ENCODE assay signal across 15 cellular contexts in genomic region chr3:167872032-167872431, GRCh38.
DNase-seq lines count a peak whose midpoint lies in the region; ATAC-seq and TF ChIP-seq lines count a peak whose summit lies in the region.
"Had no signal": no experiment of that assay in that cellular context is flagged by ENCODE, and none has a peak within 500 bp of the region (broad histone marks: within the 10 kb centered on the region; RNA-seq: fewer than 3 reads in every experiment).

No MANE protein-coding gene starts in this region.

- H3K4me1 ChIP-seq in left ventricle myocardium inferior (peaks cover 76% of the 10 kb centered on the region), neural progenitor cell (peaks cover 7% of the 10 kb centered on the region), gastrocnemius medialis (peaks cover 1 to 22% of the 10 kb centered on the region in 2 donors)
- H3K4me1 ChIP-seq: Caco-2 had no signal

- no peaks in the 10 kb centered on the region for H3K79me2 ChIP-seq in neural progenitor cell (ENCODE audit: low read depth)

- no peaks in the 10 kb centered on the region for H4K20me1 ChIP-seq in neural progenitor cell (ENCODE audit: low read depth)

- no peaks in the 10 kb centered on the region for H3K9me3 ChIP-seq in left ventricle myocardium inferior (replicated peaks)
- H3K9me3 ChIP-seq in neural progenitor cell (ENCODE audit: low read depth), result no peaks in the 10 kb centered on the region
- H3K9me3 ChIP-seq in gastrocnemius medialis, result no peaks in the 10 kb centered on the region
- H3K9me3 ChIP-seq: Caco-2, HAP-1 had no signal

- no peak for ATAC-seq in left ventricle myocardium superior
- ATAC-seq in gastrocnemius medialis, result no peak
- no peak for ATAC-seq in GM18858 (IDR thresholded peaks at IDR 0.05; ENCODE audit: unreplicated experiment)
- no peak for ATAC-seq in stimulated activated naive B cell treated with anti-CD40 and anti-IgM and Interleukin-4, amounts not matched to agents 10 μg/mL and 1 μg/mL and 100 μg/mL, for 72 hours (replicated peaks)
- ATAC-seq: CD8-positive, alpha-beta T cell had no signal

- H3K4me3 ChIP-seq in left ventricle myocardium inferior (no peak overlapping the region), neural progenitor cell (no peak overlapping the region), gastrocnemius medialis (no peak overlapping the region)
- H3K4me3 ChIP-seq: HAP-1 had no signal

- in situ Hi-C loops in gastrocnemius medialis (cut with MboI; ENCODE audit: low sequenced_read_pairs in 4 of 4), result no loop called here

- peak overlapping the region; percentile 81 for H3K27ac ChIP-seq in left ventricle myocardium inferior (replicated peaks)
- no peak overlapping the region for H3K27ac ChIP-seq in neural progenitor cell
- H3K27ac ChIP-seq in gastrocnemius medialis, result peak overlapping the region in 3 of 4 donors; percentile 65 to 74 (median 69)

- H3K4me3 Mint-ChIP-seq in neural progenitor cell (no peak overlapping the region), glutamatergic neuron (ENCODE audit: unreplicated experiment) (no peak overlapping the region)
- no peak overlapping the region for H3K4me3 Mint-ChIP-seq in stimulated activated naive B cell treated with anti-CD40 and anti-IgM and Interleukin-4, amounts not matched to agents 10 μg/mL and 1 μg/mL and 100 μg/mL, for 72 hours
- H3K4me3 Mint-ChIP-seq: CD8-positive, alpha-beta T cell; HFFc6 had no signal

- peak overlapping the region; percentile 38 for H2AFZ ChIP-seq in neural progenitor cell (replicated peaks)

- no peak for TF ChIP-seq CTCF in left ventricle myocardium inferior (IDR thresholded peaks at IDR 0.05; ENCODE audit: borderline replicate concordance)
- no peak for TF ChIP-seq CTCF in neural progenitor cell (IDR thresholded peaks at IDR 0.05)
- no peak for TF ChIP-seq CTCF in gastrocnemius medialis (IDR thresholded peaks at IDR 0.05 in 4 of 5, conservative IDR thresholded peaks at IDR 0.05 in 1 of 5)
- no peak for TF ChIP-seq CTCF in glutamatergic neuron (IDR thresholded peaks at IDR 0.05; ENCODE audit: partially characterized antibody, unreplicated experiment)

- H3K4me1 Mint-ChIP-seq in neural progenitor cell (peaks cover 5% of the 10 kb centered on the region), glutamatergic neuron (ENCODE audit: low read depth, unreplicated experiment) (no peaks in the 10 kb centered on the region)
- H3K4me1 Mint-ChIP-seq in stimulated activated naive B cell treated with anti-CD40 and anti-IgM and Interleukin-4, amounts not matched to agents 10 μg/mL and 1 μg/mL and 100 μg/mL, for 72 hours, result peaks cover 0 to 5% of the 10 kb centered on the region in 2 donors

- intact Hi-C loops in left ventricle myocardium inferior (cut with micrococcal nuclease) (no loop called here), left ventricle myocardium superior (cut with micrococcal nuclease) (no loop called here), gastrocnemius medialis (cut with DNase I; ENCODE audit: low total_unique reads) (no loop called here)

- H3K27me3 Mint-ChIP-seq in neural progenitor cell (ENCODE audit: insufficient read depth, low read depth) (no peaks in the 10 kb centered on the region), glutamatergic neuron (ENCODE audit: unreplicated experiment) (peaks cover 2% of the 10 kb centered on the region)
- H3K27me3 Mint-ChIP-seq in stimulated activated naive B cell treated with anti-CD40 and anti-IgM and Interleukin-4, amounts not matched to agents 10 μg/mL and 1 μg/mL and 100 μg/mL, for 72 hours, result peaks cover 0 to 4% of the 10 kb centered on the region in 2 donors

- no peaks in the 10 kb centered on the region for H3K36me3 ChIP-seq in left ventricle myocardium inferior
- H3K36me3 ChIP-seq in neural progenitor cell, result no peaks in the 10 kb centered on the region
- H3K36me3 ChIP-seq in gastrocnemius medialis, result no peaks in the 10 kb centered on the region
- H3K36me3 ChIP-seq: HAP-1 had no signal

- H3K4me2 ChIP-seq in neural progenitor cell, result no peak overlapping the region

- H3F3A ChIP-seq in neural progenitor cell (ENCODE audit: low read depth), result no peaks in the 10 kb centered on the region

- H3K27me3 ChIP-seq in left ventricle myocardium inferior (ENCODE audit: low read depth), result no peaks in the 10 kb centered on the region
- H3K27me3 ChIP-seq in neural progenitor cell, result no peaks in the 10 kb centered on the region
- no peaks in the 10 kb centered on the region for H3K27me3 ChIP-seq in gastrocnemius medialis

- TF ChIP-seq POLR2A in gastrocnemius medialis (IDR thresholded peaks at IDR 0.05), result no peak

- no peaks in the 10 kb centered on the region for H3K36me3 Mint-ChIP-seq in neural progenitor cell
- H3K36me3 Mint-ChIP-seq in stimulated activated naive B cell treated with anti-CD40 and anti-IgM and Interleukin-4, amounts not matched to agents 10 μg/mL and 1 μg/mL and 100 μg/mL, for 72 hours, result no peaks in the 10 kb centered on the region
- H3K36me3 Mint-ChIP-seq in glutamatergic neuron (ENCODE audit: unreplicated experiment), result no peaks in the 10 kb centered on the region
- H3K36me3 Mint-ChIP-seq: CD8-positive, alpha-beta T cell had no signal

- DNase-seq in left ventricle myocardium inferior (no peak), left ventricle myocardium superior (no peak), neural progenitor cell (ENCODE audit: low spot score) (no peak), gastrocnemius medialis (no peak), glutamatergic neuron (no peak)
- DNase-seq in stimulated activated naive B cell treated with anti-CD40 and anti-IgM and Interleukin-4, amounts not matched to agents 10 μg/mL and 1 μg/mL and 100 μg/mL, for 72 hours, result no peak
- DNase-seq: C1 segment of cervical spinal cord; Caco-2; CD8-positive, alpha-beta T cell; DMS153; DND-41; GOT3; HFFc6 had no signal

- no peak overlapping the region for H3K27ac Mint-ChIP-seq in neural progenitor cell
- no peak overlapping the region for H3K27ac Mint-ChIP-seq in stimulated activated naive B cell treated with anti-CD40 and anti-IgM and Interleukin-4, amounts not matched to agents 10 μg/mL and 1 μg/mL and 100 μg/mL, for 72 hours
- H3K27ac Mint-ChIP-seq in glutamatergic neuron (ENCODE audit: unreplicated experiment), result no peak overlapping the region
- H3K27ac Mint-ChIP-seq: CD8-positive, alpha-beta T cell; HFFc6 had no signal

- H3K9me3 Mint-ChIP-seq in neural progenitor cell (no peaks in the 10 kb centered on the region), glutamatergic neuron (ENCODE audit: unreplicated experiment) (no peaks in the 10 kb centered on the region)
- peaks cover 0 to 4% of the 10 kb centered on the region in 2 donors for H3K9me3 Mint-ChIP-seq in stimulated activated naive B cell treated with anti-CD40 and anti-IgM and Interleukin-4, amounts not matched to agents 10 μg/mL and 1 μg/mL and 100 μg/mL, for 72 hours
- H3K9me3 Mint-ChIP-seq: CD8-positive, alpha-beta T cell; HFFc6 had no signal

- no peak overlapping the region for H3K9ac ChIP-seq in neural progenitor cell
